8 cellular contexts compared by ENCODE assay signal in genomic region chr13:114234645-114235421, GRCh38. TPM values are rescaled to one million over a fixed set of nuclear protein-coding genes. Genes with fewer than 3 reads are reported as not detected.
A peak's percentile ranks its signal among the peaks of the same experiment; 100 is the strongest.
DNase-seq lines count a peak whose midpoint lies in the region; ATAC-seq and TF ChIP-seq lines count a peak whose summit lies in the region.

Gene CDC16 (plus strand): TSS chr13:114234897. CDS start chr13:114235085, 188 bp downstream.

- intact Hi-C loops in activated CD4-positive, alpha-beta T cell treated with anti-CD3 and anti-CD28 coated beads for 36 hours (cut with DNase I, micrococcal nuclease), result loop anchor here (1.0 to 2.0 kb wide), 7 partner anchors 46 to 650 kb away; partner anchors contain the start of genes CHAMP1 (in 1 of the 2), TFDP1 (in 1 of the 2) and UPF3A (in 1 of the 2)

- ATAC-seq in HG03378 (IDR thresholded peaks at IDR 0.05; ENCODE audit: unreplicated experiment), result peak; percentile 77
- ATAC-seq in activated CD4-positive, alpha-beta T cell treated with anti-CD3 and anti-CD28 coated beads for 36 hours, result peak; percentile 94

- H3K4me1 Mint-ChIP-seq in activated CD4-positive, alpha-beta T cell treated with anti-CD3 and anti-CD28 coated beads for 36 hours, result peaks cover 40% of the 10 kb centered on the region
- peaks cover 23% of the 10 kb centered on the region for H3K4me1 Mint-ChIP-seq in chondrocyte (ENCODE audit: low read depth)

- POLR2A ChIA-PET in activated CD4-positive, alpha-beta T cell treated with anti-CD3 and anti-CD28 coated beads for 36 hours (lab: Charles Lee), result interaction anchor here (0.7 kb wide), 1 partner anchor 283 kb away, joined by 3 read pairs; no protein-coding TSS in a partner anchor

- DNase-seq in Ammon's horn (ENCODE audit: low spot score), result peak; percentile 94
- peak; percentile 86 for DNase-seq in NCI-H510A (lab: John Stamatoyannopoulos, UW)
- DNase-seq in activated CD4-positive, alpha-beta T cell treated with anti-CD3 and anti-CD28 coated beads for 36 hours, result peak; percentile 95
- DNase-seq in chondrocyte (ENCODE audit: low spot score), result peak; percentile 96
- DNase-seq in kidney tubule cell (ENCODE audit: low spot score), result peak; percentile 90
- DNase-seq in stimulated activated CD4-positive, alpha-beta T cell treated with anti-CD3 and anti-CD28 coated beads, Interleukin-1b, Interleukin-23, amount 100 ng/mL, for 1 hour (ENCODE audit: low read depth in 2 of 2), result peak; percentile 44 to 87

- TF ChIP-seq POLR2A in GM19099 (IDR thresholded peaks at IDR 0.05; ENCODE audit: extremely low read depth, insufficient read length, low read depth), result peak; percentile 65

- H3K36me3 Mint-ChIP-seq in activated CD4-positive, alpha-beta T cell treated with anti-CD3 and anti-CD28 coated beads for 36 hours (ENCODE audit: low read depth), result peaks cover 36% of the 10 kb centered on the region
- H3K36me3 Mint-ChIP-seq in chondrocyte (ENCODE audit: low read depth), result peaks cover 13% of the 10 kb centered on the region

- H3K9me3 Mint-ChIP-seq in activated CD4-positive, alpha-beta T cell treated with anti-CD3 and anti-CD28 coated beads for 36 hours (ENCODE audit: low read depth), result peaks cover 1% of the 10 kb centered on the region
- H3K9me3 Mint-ChIP-seq in chondrocyte (ENCODE audit: low read depth), result no peaks in the 10 kb centered on the region

- H3K4me3 Mint-ChIP-seq in activated CD4-positive, alpha-beta T cell treated with anti-CD3 and anti-CD28 coated beads for 36 hours, result peak within 1 kb of the TSS; percentile 85
- H3K4me3 Mint-ChIP-seq in chondrocyte (ENCODE audit: unreplicated experiment), result peak within 1 kb of the TSS; percentile 83

- no peaks in the 10 kb centered on the region for H3K27me3 Mint-ChIP-seq in activated CD4-positive, alpha-beta T cell treated with anti-CD3 and anti-CD28 coated beads for 36 hours
- no peaks in the 10 kb centered on the region for H3K27me3 Mint-ChIP-seq in chondrocyte (ENCODE audit: low read depth)

- peak; percentile 59 for TF ChIP-seq CTCF in chondrocyte (IDR thresholded peaks at IDR 0.05)

- peak within 1 kb of the TSS; percentile 95 for H3K27ac Mint-ChIP-seq in activated CD4-positive, alpha-beta T cell treated with anti-CD3 and anti-CD28 coated beads for 36 hours
- H3K27ac Mint-ChIP-seq in chondrocyte (ENCODE audit: unreplicated experiment), result peak within 1 kb of the TSS; percentile 59

- CTCF ChIA-PET in activated CD4-positive, alpha-beta T cell treated with anti-CD3 and anti-CD28 coated beads for 36 hours (lab: Charles Lee), result interaction anchor here (0.8 to 1.2 kb wide), 2 partner anchors 9 to 125 kb away, joined by 3 read pairs; no protein-coding TSS in a partner anchor

RNA-seq across cellular contexts. Expression of gene CDC16, which starts in this region (rescaled TPM):
- total RNA-seq in activated CD4-positive, alpha-beta T cell treated with anti-CD3 and anti-CD28 coated beads for 36 hours, result 10 to 100 TPM; 83.5 to 90.8 TPM
- 69.0 to 83.0 TPM (median 78.0 TPM) in 3 replicates for total RNA-seq in chondrocyte

Comparison
In these comparisons a context has a peak if more than half of its experiments do, and no peak if none do; other contexts are left out.
1. Peak in every context shown above with its lines: DNase-seq and ATAC-seq.